In the genomic region with DNA sequence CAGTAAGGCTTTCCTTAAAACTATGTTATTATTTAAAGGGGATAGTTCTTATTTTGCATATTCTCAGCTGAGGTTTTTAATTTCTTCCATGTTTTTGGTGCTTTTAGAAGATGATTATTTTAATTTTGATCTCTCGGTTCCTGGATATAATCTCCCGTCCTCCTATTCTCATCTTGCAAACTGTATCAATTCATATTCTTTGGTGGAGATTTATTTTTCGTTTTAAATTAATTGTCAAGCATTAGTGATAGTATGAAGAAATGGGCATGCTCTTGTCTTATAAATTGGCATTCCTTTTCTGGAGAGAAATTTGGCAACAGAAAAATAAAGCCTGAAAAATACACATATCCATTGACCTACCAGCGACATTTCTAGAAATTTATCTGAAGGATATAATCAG, we compare ENCODE assay signal across 26 cellular contexts.
"Had no signal": no experiment of that assay in that cellular context is flagged by ENCODE, and none has a peak within 500 bp of the region (broad histone marks: within the 10 kb centered on the region; RNA-seq: fewer than 3 reads in every experiment).

No MANE protein-coding gene starts in this region.

- H3K27me3 ChIP-seq: stomach, testis, thyroid gland, tibial artery, tibial nerve, transverse colon, upper lobe of left lung, upper lobe of right lung, uterus, vagina had no signal

- H3K9me3 ChIP-seq: stomach, suprapubic skin, testis, thoracic aorta, thyroid gland, tibial artery, tibial nerve, transverse colon, upper lobe of left lung, upper lobe of right lung, uterus, vagina had no signal

- H3K27ac ChIP-seq: stomach, suprapubic skin, testis, thoracic aorta, thyroid gland, tibial artery, tibial nerve, transverse colon, upper lobe of left lung, upper lobe of right lung, uterus, vagina had no signal

- H3K36me3 ChIP-seq: stomach, suprapubic skin, thoracic aorta, thyroid gland, tibial artery, tibial nerve, transverse colon, upper lobe of left lung, upper lobe of right lung, uterus, vagina had no signal

- FAIRE-seq: urothelium cell line had no signal

- H3K4me1 ChIP-seq: suprapubic skin, testis, tibial artery, tibial nerve, transverse colon, upper lobe of left lung, upper lobe of right lung, uterus, vagina had no signal

- H3K4me3 ChIP-seq: stomach, suprapubic skin, testis, thoracic aorta, thyroid gland, tibial artery, tibial nerve, transverse colon, upper lobe of left lung, upper lobe of right lung, uterus, vagina had no signal

- DNase-seq: stimulated activated CD4-positive, alpha-beta T cell treated with anti-CD3 and anti-CD28 coated beads, Interleukin-2, amount 100 ng/mL, for 48 hours; stimulated activated CD4-positive, alpha-beta T cell treated with anti-CD3 and anti-CD28 coated beads, Interleukin-4, amount 100 ng/mL, for 1 hour; stimulated activated CD4-positive, alpha-beta T cell treated with anti-CD3 and anti-CD28 coated beads, Interleukin-4, amount 100 ng/mL, for 24 hours; stimulated activated CD4-positive, alpha-beta T cell treated with anti-CD3 and anti-CD28 coated beads, Interleukin-4, amount 100 ng/mL, for 4 hours; stimulated activated CD8-positive, alpha-beta memory T cell treated with anti-CD3 and anti-CD28 coated beads, Interleukin-4, amount 100 ng/mL, for 48 hours; stimulated activated naive B cell treated with anti-CD40 and anti-IgM and Interleukin-4, amounts not matched to agents 10 μg/mL and 1 μg/mL and 100 μg/mL, for 72 hours; stimulated activated naive CD4-positive, alpha-beta T cell; stimulated activated naive CD4-positive, alpha-beta T cell treated with Interleukin-2 at 50 U/mL for 16 hours; stimulated activated naive CD8-positive, alpha-beta T cell treated with anti-CD3 and anti-CD28 coated beads, Interleukin-15, amount 100 ng/mL, for 72 hours; stimulated activated naive CD8-positive, alpha-beta T cell treated with anti-CD3 and anti-CD28 coated beads, Interleukin-15, Interleukin-2, amounts not matched to agents 100 U/mL and 50 U/mL, for 24 hours; stomach; substantia nigra; testis; thyroid gland; tibial artery; transverse colon; upper lobe of left lung; upper lobe of right lung; uterus had no signal

- ATAC-seq: stimulated activated effector memory CD8-positive, alpha-beta T cell treated with anti-CD3 and anti-CD28 coated beads, Interleukin-12 subunit alpha, Interleukin-12 subunit beta, amount 100 ng/mL, for 72 hours; stimulated activated memory B cell treated with anti-CD40 and anti-IgM and Interleukin-4, amounts not matched to agents 10 μg/mL and 1 μg/mL and 100 μg/mL, for 72 hours; stimulated activated naive B cell treated with anti-CD40 and anti-IgM and Interleukin-4, amounts not matched to agents 10 μg/mL and 1 μg/mL and 100 μg/mL, for 72 hours; stimulated activated naive CD8-positive, alpha-beta T cell treated with anti-CD3 and anti-CD28 coated beads, Interleukin-15, amount 100 ng/mL, for 72 hours; stimulated activated naive CD8-positive, alpha-beta T cell treated with anti-CD3 and anti-CD28 coated beads, Interleukin-15, Interleukin-2, amounts not matched to agents 100 U/mL and 50 U/mL, for 24 hours; upper lobe of right lung had no signal
